13 cellular contexts compared by ENCODE assay signal in genomic region chr4:14744346-14744745, GRCh38.
"Had no signal": no experiment of that assay in that cellular context is flagged by ENCODE, and none has a peak within 500 bp of the region (broad histone marks: within the 10 kb centered on the region; RNA-seq: fewer than 3 reads in every experiment).

No MANE protein-coding gene starts in this region.

- H3K4me1 ChIP-seq: foreskin keratinocyte, neural progenitor cell, pancreas, thyroid gland had no signal

- H3K36me3 ChIP-seq: neural progenitor cell, pancreas, suprapubic skin, thyroid gland had no signal

- H3K27ac ChIP-seq: foreskin keratinocyte, neural progenitor cell, pancreas, suprapubic skin, thyroid gland had no signal

- H3K4me3 ChIP-seq: neural progenitor cell, pancreas, suprapubic skin, thyroid gland had no signal

- DNase-seq: effector memory CD8-positive, alpha-beta T cell; foreskin keratinocyte; left colon; left ventricle myocardium superior; nucleus accumbens; pancreas; right cardiac atrium; small intestine; stimulated activated CD4-positive, alpha-beta T cell treated with anti-CD3 and anti-CD28 coated beads, Interleukin-2, amount 100 ng/mL, for 48 hours; stimulated activated naive CD4-positive, alpha-beta T cell treated with Interleukin-2 at 50 U/mL for 16 hours; thyroid gland had no signal

- H3K9me3 ChIP-seq: pancreas, suprapubic skin, thyroid gland had no signal

- H3K9ac ChIP-seq: neural progenitor cell had no signal

- H2AFZ ChIP-seq: neural progenitor cell had no signal

- H3K27me3 ChIP-seq: foreskin keratinocyte, neural progenitor cell, pancreas, suprapubic skin, thyroid gland had no signal

- H3K4me2 ChIP-seq: neural progenitor cell had no signal
